In the genomic region with DNA sequence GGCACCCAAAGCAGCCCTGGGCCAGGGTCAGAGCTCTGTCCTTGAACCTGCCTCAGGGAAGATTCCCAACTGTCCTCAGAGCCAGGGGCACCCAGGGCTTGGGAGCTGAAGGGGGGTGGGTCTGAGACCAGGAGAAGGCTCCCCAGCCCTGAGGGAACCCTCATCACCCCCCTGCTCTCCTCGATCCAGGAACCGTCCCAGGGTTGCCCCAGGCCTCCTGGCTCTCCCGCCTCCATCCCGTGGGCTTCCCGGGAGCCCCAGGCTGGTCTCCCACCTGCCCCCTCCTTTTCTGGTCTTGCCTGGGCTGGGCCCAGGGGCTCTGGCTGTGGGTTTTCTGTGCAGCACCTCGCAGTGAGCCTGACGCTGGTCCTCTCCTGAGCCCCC, we compare ENCODE assay signal across 27 cellular contexts. TPM values are rescaled to one million over a fixed set of nuclear protein-coding genes. Genes with fewer than 3 reads are reported as not detected.
DNase-seq lines count a peak whose midpoint lies in the region; ATAC-seq and TF ChIP-seq lines count a peak whose summit lies in the region.
"Had no signal": no experiment of that assay in that cellular context is flagged by ENCODE, and none has a peak within 500 bp of the region (broad histone marks: within the 10 kb centered on the region; RNA-seq: fewer than 3 reads in every experiment).

No MANE protein-coding gene starts in this region.

- no peak overlapping the region for H2BK12ac ChIP-seq in mesenchymal stem cell (ENCODE audit: low read length in 2 of 2)

- H3K9me3 ChIP-seq in left ventricle myocardium inferior (replicated peaks) (no peaks in the 10 kb centered on the region), right atrium auricular region (no peaks in the 10 kb centered on the region), SK-N-MC (ENCODE audit: low read depth, low read length) (no peaks in the 10 kb centered on the region), mesenchymal stem cell (ENCODE audit: control insufficient read depth, low read length) (no peaks in the 10 kb centered on the region), aorta (ENCODE audit: control insufficient read depth, low read length) (no peaks in the 10 kb centered on the region)
- H3K9me3 ChIP-seq: Peyer's patch, SJCRH30, tibial nerve had no signal

- no peak for ATAC-seq in aorta (ENCODE audit: low FRiP score)
- ATAC-seq: activated naive CD4-positive, alpha-beta T cell treated with anti-CD3 and anti-CD28 coated beads, Interleukin-2, amount 50 U/mL, for 72 hours; activated T-helper 17 cell treated with anti-CD3 and anti-CD28 coated beads, Interleukin-2, amount 50 U/mL, for 72 hours; effector memory CD8-positive, alpha-beta T cell; HCT116 had no signal

- peak overlapping the region; percentile 53 for H3K9ac ChIP-seq in SK-N-MC (ENCODE audit: insufficient read length)
- no peak overlapping the region for H3K9ac ChIP-seq in mesenchymal stem cell (ENCODE audit: low read length)

- no peak overlapping the region for H2AFZ ChIP-seq in mesenchymal stem cell (ENCODE audit: low read depth, low read length)

- no peak overlapping the region for H3K23ac ChIP-seq in mesenchymal stem cell (ENCODE audit: low read length in 2 of 2)

- H3K4ac ChIP-seq in mesenchymal stem cell (ENCODE audit: low read depth in 1 of 2, low read length in 2 of 2) = no peak overlapping the region

- H4K91ac ChIP-seq in mesenchymal stem cell (ENCODE audit: low read length) = no peak overlapping the region

- no peak overlapping the region for H2AK5ac ChIP-seq in mesenchymal stem cell (ENCODE audit: low read length, severe bottlenecking)

- H3K4me1 ChIP-seq in left ventricle myocardium inferior (peaks cover 27% of the 10 kb centered on the region), right atrium auricular region (peaks cover 0 to 22% of the 10 kb centered on the region in 2 donors), mesenchymal stem cell (ENCODE audit: control insufficient read depth, insufficient read depth, low read depth, low read length) (peaks cover 31% of the 10 kb centered on the region), aorta (ENCODE audit: control insufficient read depth in 1 of 2, insufficient read depth in 2 of 2, low read length in 2 of 2) (no peaks in the 10 kb centered on the region)

- peak; percentile 13 for DNase-seq in left ventricle myocardium inferior
- no peak for DNase-seq in right atrium auricular region (ENCODE audit: low spot score)
- DNase-seq in SK-N-MC (ENCODE audit: low read depth, low spot score) = no peak
- DNase-seq in mesenchymal stem cell = no peak
- peak; percentile 32 to 62 for DNase-seq in aorta
- no peak for DNase-seq in effector CD4-positive, alpha-beta T cell
- DNase-seq in ureter (ENCODE audit: low spot score) = no peak
- DNase-seq in EL = no peak
- DNase-seq: activated CD4-positive, alpha-beta memory T cell treated with anti-CD3 and anti-CD28 coated beads for 36 hours; activated CD4-positive, CD25-positive, alpha-beta regulatory T cell treated with anti-CD3 and anti-CD28 coated beads, Interleukin-2, amount 50 U/mL, for 72 hours; activated CD8-positive, alpha-beta memory T cell treated with anti-CD3 and anti-CD28 coated beads, Interleukin-2, amount 50 U/mL, for 48 hours; C1 segment of cervical spinal cord; effector memory CD8-positive, alpha-beta T cell; mesendoderm; NCI-H1417 treated with DMSO at 0.1 percent for 48 hours; NCI-H2107; NCI-H446; nucleus accumbens; Peyer's patch; stimulated activated CD4-positive, alpha-beta T cell treated with anti-CD3 and anti-CD28 coated beads, Interleukin-1b, Interleukin-23, amount 100 ng/mL, for 48 hours had no signal

- no peak overlapping the region for H3K14ac ChIP-seq in mesenchymal stem cell (ENCODE audit: low read length in 2 of 2)

- peaks cover 100% of the 10 kb centered on the region for H3K27me3 ChIP-seq in left ventricle myocardium inferior (ENCODE audit: low read depth)
- no peaks in the 10 kb centered on the region for H3K27me3 ChIP-seq in right atrium auricular region
- peaks cover 70 to 96% of the 10 kb centered on the region in 2 experiments for H3K27me3 ChIP-seq in mesenchymal stem cell (ENCODE audit: control insufficient read depth in 1 of 2, insufficient read depth in 1 of 2, low read length in 2 of 2)
- H3K27me3 ChIP-seq in aorta (ENCODE audit: control insufficient read depth in 1 of 2, insufficient read depth in 2 of 2, low read length in 1 of 2) = no peaks in the 10 kb centered on the region

- no peak overlapping the region for H2BK5ac ChIP-seq in mesenchymal stem cell (ENCODE audit: low read depth, low read length, poor library complexity, severe bottlenecking)

- TF ChIP-seq CTCF in left ventricle myocardium inferior (IDR thresholded peaks at IDR 0.05; ENCODE audit: borderline replicate concordance) (no peak), right atrium auricular region (IDR thresholded peaks at IDR 0.05) (no peak)

- H3K18ac ChIP-seq in mesenchymal stem cell (ENCODE audit: low read depth in 1 of 2, low read length in 2 of 2) = no peak overlapping the region

- no peaks in the 10 kb centered on the region for H3K79me1 ChIP-seq in mesenchymal stem cell (replicated peaks; ENCODE audit: low read length, poor library complexity, severe bottlenecking)

- H4K8ac ChIP-seq in mesenchymal stem cell (ENCODE audit: low read length) = no peak overlapping the region

- no peak overlapping the region for H3K4me2 ChIP-seq in mesenchymal stem cell (ENCODE audit: low read length, poor library complexity, severe bottlenecking)

- H3K36me3 ChIP-seq in left ventricle myocardium inferior (no peaks in the 10 kb centered on the region), right atrium auricular region (no peaks in the 10 kb centered on the region), SK-N-MC (ENCODE audit: insufficient read depth, low read length) (no peaks in the 10 kb centered on the region; the same call in 1 of the 2 replicates), mesenchymal stem cell (ENCODE audit: control insufficient read depth in 1 of 2, insufficient read depth in 2 of 2, low read depth in 1 of 2, low read length in 2 of 2) (no peaks in the 10 kb centered on the region), aorta (ENCODE audit: control insufficient read depth in 1 of 2, insufficient read depth in 2 of 2, low read length in 1 of 2) (no peaks in the 10 kb centered on the region)
- H3K36me3 ChIP-seq: Peyer's patch, SJCRH30, tibial nerve had no signal

- intact Hi-C loops in left ventricle myocardium inferior (cut with micrococcal nuclease) = no loop called here
- intact Hi-C loops in aorta (cut with DNase I) = no loop called here

- 58% methylated on average over 7 of the region's 7 CpGs for WGBS in mesenchymal stem cell
- 38 to 46% methylated on average over 6 to 7 of the region's 7 CpGs for WGBS in aorta, 2 donors

- H2BK120ac ChIP-seq in mesenchymal stem cell (ENCODE audit: low read depth, low read length) = no peak overlapping the region

- H3K4me3 ChIP-seq in left ventricle myocardium inferior (no peak overlapping the region), right atrium auricular region (no peak overlapping the region), SK-N-MC (peak overlapping the region; percentile 57), mesenchymal stem cell (ENCODE audit: insufficient read depth in 1 of 2, low read depth in 1 of 2, low read length in 2 of 2) (no peak overlapping the region), aorta (ENCODE audit: low read length in 2 of 2) (no peak overlapping the region)
- H3K4me3 ChIP-seq: coronary artery, Peyer's patch, SJCRH30, tibial nerve had no signal

- peak overlapping the region; percentile 1 for H2BK15ac ChIP-seq in mesenchymal stem cell (ENCODE audit: low read depth, poor library complexity, severe bottlenecking)

- no peak overlapping the region for H3K27ac ChIP-seq in left ventricle myocardium inferior (replicated peaks)
- H3K27ac ChIP-seq in right atrium auricular region = no peak overlapping the region
- peak overlapping the region; percentile 86 for H3K27ac ChIP-seq in SK-N-MC
- H3K27ac ChIP-seq in mesenchymal stem cell (ENCODE audit: low read length, poor library complexity, severe bottlenecking) = no peak overlapping the region
- H3K27ac ChIP-seq in aorta (ENCODE audit: low read depth in 1 of 2, low read length in 2 of 2) = no peak overlapping the region
- H3K27ac ChIP-seq: coronary artery, Peyer's patch, SJCRH30, tibial nerve had no signal

RNA-seq across cellular contexts. Expression of gene SAMD11, which starts 6.7 kb away (rescaled TPM):
- total RNA-seq in left ventricle myocardium inferior = 2.4 TPM
- 1 to 10 TPM; 2.7 to 6.4 TPM for total RNA-seq in right atrium auricular region
- 2.2 TPM for polyA plus RNA-seq in mesenchymal stem cell (2013, experiment 1 of 2)
- 1.9 TPM for polyA plus RNA-seq in mesenchymal stem cell (2013, experiment 2 of 2)
- 10 to 100 TPM; 30.1 to 44.3 TPM for total RNA-seq in aorta
- polyA plus RNA-seq in aorta = 1 to 10 TPM; 2.6 to 7.2 TPM
- total RNA-seq in ureter = 13.9 TPM
- total RNA-seq: activated CD4-positive, alpha-beta memory T cell treated with anti-CD3 and anti-CD28 coated beads for 36 hours; activated naive CD4-positive, alpha-beta T cell treated with anti-CD3 and anti-CD28 coated beads, Interleukin-2, amount 50 U/mL, for 72 hours; activated T-helper 17 cell treated with anti-CD3 and anti-CD28 coated beads, Interleukin-2, amount 50 U/mL, for 72 hours; T-helper 1 cell treated with Interleukin-12 subunit alpha and Interleukin-12 subunit beta and Interleukin-4 antibody, amounts not matched to agents 30 ng/mL and 1 ng/mL, for 36 hours had no signal

RNA-seq across cellular contexts. Expression of gene NOC2L, which starts 42.0 kb away (rescaled TPM):
- total RNA-seq in left ventricle myocardium inferior (40.8 TPM), right atrium auricular region (10 to 100 TPM; 29.5 to 38.8 TPM), aorta (10 to 100 TPM; 35.8 to 41.4 TPM), ureter (71.9 TPM)
- 32.5 TPM for polyA plus RNA-seq in mesenchymal stem cell (2013, experiment 1 of 2)
- polyA plus RNA-seq in mesenchymal stem cell (2013, experiment 2 of 2) = 33.0 TPM
- polyA plus RNA-seq in aorta = 10 to 100 TPM; 17.3 to 55.5 TPM

RNA-seq across cellular contexts. Expression of gene KLHL17, which starts 43.3 kb away (rescaled TPM):
- 6.4 TPM for total RNA-seq in left ventricle myocardium inferior
- total RNA-seq in right atrium auricular region = 1 to 10 TPM; 2.4 to 2.9 TPM
- polyA plus RNA-seq in mesenchymal stem cell (2013, experiment 1 of 2) = 11.5 TPM
- polyA plus RNA-seq in mesenchymal stem cell (2013, experiment 2 of 2) = 12.5 TPM
- total RNA-seq in aorta = 10 to 100 TPM; 10.0 to 19.9 TPM
- 10 to 100 TPM in 1 of 2 donors, 1 to 10 TPM in 1; 2.8 to 40.5 TPM for polyA plus RNA-seq in aorta
- total RNA-seq in ureter = 8.6 TPM

RNA-seq across cellular contexts. Expression of gene PLEKHN1, which starts 49.2 kb away (rescaled TPM):
- total RNA-seq in left ventricle myocardium inferior (not detected), right atrium auricular region (under 1 TPM in 1 of 2 donors, not detected in 1; 0.59 TPM), aorta (1 to 10 TPM in 1 of 2 donors, under 1 TPM in 1; 0.52 to 1.2 TPM), ureter (28.5 TPM)
- polyA plus RNA-seq in mesenchymal stem cell (2013, experiment 1 of 2) = 0.75 TPM
- 0.60 TPM for polyA plus RNA-seq in mesenchymal stem cell (2013, experiment 2 of 2)
- polyA plus RNA-seq in aorta = under 1 TPM; 0.13 to 0.61 TPM

Comparison
In these comparisons a context has a peak if more than half of its experiments do, and no peak if none do; other contexts are left out.
1. DNase-seq: peak in left ventricle myocardium inferior (single experiment) and aorta (2 of 2); none in right atrium auricular region (single experiment), SK-N-MC (single experiment), mesenchymal stem cell (single experiment), effector CD4-positive, alpha-beta T cell (single experiment), ureter (single experiment) and EL (single experiment).